In the genomic region with DNA sequence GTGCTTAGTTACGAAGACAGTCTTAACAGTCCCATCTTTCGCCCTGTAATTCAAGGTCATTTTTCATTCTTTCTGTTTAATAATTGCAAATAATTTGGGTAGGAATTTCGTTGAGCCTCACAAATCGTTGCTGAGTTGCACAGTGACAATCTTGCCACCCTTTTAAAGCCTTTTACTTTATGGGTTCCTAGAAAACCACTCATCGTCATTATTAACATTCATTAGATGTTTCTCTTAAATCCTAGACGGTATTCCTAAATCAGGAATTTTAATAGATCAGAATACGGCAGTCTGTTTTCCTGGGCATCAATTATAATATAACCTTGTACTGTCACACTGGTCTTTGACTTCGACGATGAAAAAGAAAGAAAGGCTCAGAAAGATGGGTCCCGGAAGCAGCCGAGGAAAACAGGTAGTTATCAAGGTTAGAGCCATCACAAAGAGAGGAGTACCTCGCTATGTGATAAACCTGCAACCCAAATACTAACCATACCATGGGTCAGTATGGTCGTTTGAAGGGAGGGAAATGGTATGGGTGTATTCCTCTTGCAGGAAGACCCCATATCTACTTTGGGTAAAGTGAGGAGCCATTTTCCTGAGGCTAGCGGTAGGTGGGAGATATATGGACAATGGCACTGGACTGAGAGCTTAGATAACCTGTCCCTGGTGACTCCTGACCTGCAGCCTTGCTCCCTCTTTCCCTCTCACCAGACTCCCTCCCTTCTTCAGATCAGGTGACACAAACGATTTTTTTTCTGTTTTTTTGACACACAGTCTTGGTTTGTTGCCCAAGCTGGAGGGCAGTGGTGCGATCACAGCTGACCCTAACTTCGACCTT, we compare ENCODE assay signal across 1 cellular context.
TF ChIP-seq lines count a peak whose summit lies in the region.

No MANE protein-coding gene starts in this region.

TF ChIP-seq in GM23338, 12 proteins besides CTCF, POLR2A, EP300 and RAD21 (continued from another document):
- no peak for TF ChIP-seq REST (IDR thresholded peaks at IDR 0.05; ENCODE audit: unreplicated experiment)
- TF ChIP-seq CREB1 (CRISPR knock-in tag; IDR thresholded peaks at IDR 0.05; ENCODE audit: low read depth) = no peak
- no peak for TF ChIP-seq ZNF114 (CRISPR knock-in tag; IDR thresholded peaks at IDR 0.05)
- no peak for TF ChIP-seq EZH2phosphoT487 (IDR thresholded peaks at IDR 0.05; ENCODE audit: unreplicated experiment)
- TF ChIP-seq, protein P1, sequence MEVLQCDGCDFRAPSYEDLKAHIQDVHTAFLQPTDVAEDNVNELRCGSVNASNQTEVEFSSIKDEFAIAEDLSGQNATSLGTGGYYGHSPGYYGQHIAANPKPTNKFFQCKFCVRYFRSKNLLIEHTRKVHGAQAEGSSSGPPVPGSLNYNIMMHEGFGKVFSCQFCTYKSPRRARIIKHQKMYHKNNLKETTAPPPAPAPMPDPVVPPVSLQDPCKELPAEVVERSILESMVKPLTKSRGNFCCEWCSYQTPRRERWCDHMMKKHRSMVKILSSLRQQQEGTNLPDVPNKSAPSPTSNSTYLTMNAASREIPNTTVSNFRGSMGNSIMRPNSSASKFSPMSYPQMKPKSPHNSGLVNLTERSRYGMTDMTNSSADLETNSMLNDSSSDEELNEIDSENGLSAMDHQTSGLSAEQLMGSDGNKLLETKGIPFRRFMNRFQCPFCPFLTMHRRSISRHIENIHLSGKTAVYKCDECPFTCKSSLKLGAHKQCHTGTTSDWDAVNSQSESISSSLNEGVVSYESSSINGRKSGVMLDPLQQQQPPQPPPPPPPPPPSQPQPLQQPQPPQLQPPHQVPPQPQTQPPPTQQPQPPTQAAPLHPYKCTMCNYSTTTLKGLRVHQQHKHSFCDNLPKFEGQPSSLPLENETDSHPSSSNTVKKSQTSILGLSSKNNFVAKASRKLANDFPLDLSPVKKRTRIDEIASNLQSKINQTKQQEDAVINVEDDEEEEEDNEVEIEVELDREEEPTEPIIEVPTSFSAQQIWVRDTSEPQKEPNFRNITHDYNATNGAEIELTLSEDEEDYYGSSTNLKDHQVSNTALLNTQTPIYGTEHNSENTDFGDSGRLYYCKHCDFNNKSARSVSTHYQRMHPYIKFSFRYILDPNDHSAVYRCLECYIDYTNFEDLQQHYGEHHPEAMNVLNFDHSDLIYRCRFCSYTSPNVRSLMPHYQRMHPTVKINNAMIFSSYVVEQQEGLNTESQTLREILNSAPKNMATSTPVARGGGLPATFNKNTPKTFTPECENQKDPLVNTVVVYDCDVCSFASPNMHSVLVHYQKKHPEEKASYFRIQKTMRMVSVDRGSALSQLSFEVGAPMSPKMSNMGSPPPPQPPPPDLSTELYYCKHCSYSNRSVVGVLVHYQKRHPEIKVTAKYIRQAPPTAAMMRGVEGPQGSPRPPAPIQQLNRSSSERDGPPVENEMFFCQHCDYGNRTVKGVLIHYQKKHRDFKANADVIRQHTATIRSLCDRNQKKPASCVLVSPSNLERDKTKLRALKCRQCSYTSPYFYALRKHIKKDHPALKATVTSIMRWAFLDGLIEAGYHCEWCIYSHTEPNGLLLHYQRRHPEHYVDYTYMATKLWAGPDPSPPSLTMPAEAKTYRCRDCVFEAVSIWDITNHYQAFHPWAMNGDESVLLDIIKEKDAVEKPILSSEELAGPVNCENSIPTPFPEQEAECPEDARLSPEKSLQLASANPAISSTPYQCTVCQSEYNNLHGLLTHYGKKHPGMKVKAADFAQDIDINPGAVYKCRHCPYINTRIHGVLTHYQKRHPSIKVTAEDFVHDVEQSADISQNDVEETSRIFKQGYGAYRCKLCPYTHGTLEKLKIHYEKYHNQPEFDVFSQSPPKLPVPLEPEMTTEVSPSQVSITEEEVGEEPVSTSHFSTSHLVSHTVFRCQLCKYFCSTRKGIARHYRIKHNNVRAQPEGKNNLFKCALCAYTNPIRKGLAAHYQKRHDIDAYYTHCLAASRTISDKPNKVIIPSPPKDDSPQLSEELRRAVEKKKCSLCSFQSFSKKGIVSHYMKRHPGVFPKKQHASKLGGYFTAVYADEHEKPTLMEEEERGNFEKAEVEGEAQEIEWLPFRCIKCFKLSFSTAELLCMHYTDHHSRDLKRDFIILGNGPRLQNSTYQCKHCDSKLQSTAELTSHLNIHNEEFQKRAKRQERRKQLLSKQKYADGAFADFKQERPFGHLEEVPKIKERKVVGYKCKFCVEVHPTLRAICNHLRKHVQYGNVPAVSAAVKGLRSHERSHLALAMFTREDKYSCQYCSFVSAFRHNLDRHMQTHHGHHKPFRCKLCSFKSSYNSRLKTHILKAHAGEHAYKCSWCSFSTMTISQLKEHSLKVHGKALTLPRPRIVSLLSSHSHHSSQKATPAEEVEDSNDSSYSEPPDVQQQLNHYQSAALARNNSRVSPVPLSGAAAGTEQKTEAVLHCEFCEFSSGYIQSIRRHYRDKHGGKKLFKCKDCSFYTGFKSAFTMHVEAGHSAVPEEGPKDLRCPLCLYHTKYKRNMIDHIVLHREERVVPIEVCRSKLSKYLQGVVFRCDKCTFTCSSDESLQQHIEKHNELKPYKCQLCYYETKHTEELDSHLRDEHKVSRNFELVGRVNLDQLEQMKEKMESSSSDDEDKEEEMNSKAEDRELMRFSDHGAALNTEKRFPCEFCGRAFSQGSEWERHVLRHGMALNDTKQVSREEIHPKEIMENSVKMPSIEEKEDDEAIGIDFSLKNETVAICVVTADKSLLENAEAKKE (CRISPR knock-in tag; IDR thresholded peaks at IDR 0.05) = no peak
- no peak for TF ChIP-seq STAT1 (IDR thresholded peaks at IDR 0.05; ENCODE audit: unreplicated experiment)
- no peak for TF ChIP-seq NANOG (IDR thresholded peaks at IDR 0.05; ENCODE audit: borderline replicate concordance)
- no peak for TF ChIP-seq ZNF331 (CRISPR knock-in tag; IDR thresholded peaks at IDR 0.05; ENCODE audit: low read depth)
- no peak for TF ChIP-seq ETS1 (IDR thresholded peaks at IDR 0.05)
- TF ChIP-seq JUNB (IDR thresholded peaks at IDR 0.05; ENCODE audit: unreplicated experiment) = no peak
- TF ChIP-seq POLR2AphosphoS5 (IDR thresholded peaks at IDR 0.05; ENCODE audit: low read depth) = no peak
